8 cellular contexts compared by ENCODE assay signal in the genomic region with DNA sequence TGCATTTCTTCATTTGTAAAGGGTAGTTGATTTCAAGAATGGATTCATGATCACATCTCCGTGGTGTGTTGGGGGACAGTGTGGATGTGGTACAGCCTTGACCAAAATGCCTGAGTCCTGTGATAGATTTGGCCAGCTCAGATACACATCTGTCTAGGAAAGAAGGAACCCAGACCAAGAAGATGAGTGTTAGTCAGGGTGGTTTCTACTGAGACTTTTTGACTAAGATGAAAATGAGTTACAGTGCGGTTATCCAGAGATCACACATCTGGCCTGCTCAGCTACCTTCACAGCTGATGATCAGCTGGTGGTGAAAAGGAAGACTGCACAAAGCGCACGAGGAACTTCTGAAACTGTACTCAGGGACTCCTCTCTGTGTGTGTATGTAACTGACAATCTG.
DNase-seq lines count a peak whose midpoint lies in the region; ATAC-seq and TF ChIP-seq lines count a peak whose summit lies in the region.

No MANE protein-coding gene starts in this region.

- H3K4me1 Mint-ChIP-seq in T-helper 2 cell treated with Interferon-gamma antibody and Interleukin-4, amounts not matched to agents 5 μg/mL and 100 μg/mL, for 36 hours (ENCODE audit: low read depth): peaks cover 58% of the 10 kb centered on the region
- H3K4me1 Mint-ChIP-seq in stimulated activated memory B cell treated with anti-CD40 and anti-IgM and Interleukin-4, amounts not matched to agents 10 μg/mL and 1 μg/mL and 100 μg/mL, for 72 hours: peaks cover 24% of the 10 kb centered on the region
- H3K4me1 Mint-ChIP-seq in glutamatergic neuron (ENCODE audit: low read depth, unreplicated experiment): peaks cover 3% of the 10 kb centered on the region

- no peaks in the 10 kb centered on the region for H3K27me3 Mint-ChIP-seq in T-helper 2 cell treated with Interferon-gamma antibody and Interleukin-4, amounts not matched to agents 5 μg/mL and 100 μg/mL, for 36 hours (ENCODE audit: low read depth)
- H3K27me3 Mint-ChIP-seq in stimulated activated memory B cell treated with anti-CD40 and anti-IgM and Interleukin-4, amounts not matched to agents 10 μg/mL and 1 μg/mL and 100 μg/mL, for 72 hours: peaks cover 41% of the 10 kb centered on the region
- H3K27me3 Mint-ChIP-seq in glutamatergic neuron (ENCODE audit: unreplicated experiment): no peaks in the 10 kb centered on the region

- peak overlapping the region; percentile 85 for H3K4me3 Mint-ChIP-seq in T-helper 2 cell treated with Interferon-gamma antibody and Interleukin-4, amounts not matched to agents 5 μg/mL and 100 μg/mL, for 36 hours
- H3K4me3 Mint-ChIP-seq in stimulated activated memory B cell treated with anti-CD40 and anti-IgM and Interleukin-4, amounts not matched to agents 10 μg/mL and 1 μg/mL and 100 μg/mL, for 72 hours: peak overlapping the region; percentile 57
- no peak overlapping the region for H3K4me3 Mint-ChIP-seq in glutamatergic neuron (ENCODE audit: unreplicated experiment)

- peak; percentile 93 for ATAC-seq in GM18873 (IDR thresholded peaks at IDR 0.05; ENCODE audit: low FRiP score, unreplicated experiment)
- ATAC-seq in HG02938 (IDR thresholded peaks at IDR 0.05; ENCODE audit: unreplicated experiment): peak; percentile 93
- peak; percentile 97 for ATAC-seq in stimulated activated memory B cell treated with anti-CD40 and anti-IgM and Interleukin-4, amounts not matched to agents 10 μg/mL and 1 μg/mL and 100 μg/mL, for 72 hours

- H3K9me3 Mint-ChIP-seq in T-helper 2 cell treated with Interferon-gamma antibody and Interleukin-4, amounts not matched to agents 5 μg/mL and 100 μg/mL, for 36 hours: no peaks in the 10 kb centered on the region
- H3K9me3 Mint-ChIP-seq in stimulated activated memory B cell treated with anti-CD40 and anti-IgM and Interleukin-4, amounts not matched to agents 10 μg/mL and 1 μg/mL and 100 μg/mL, for 72 hours: no peaks in the 10 kb centered on the region
- H3K9me3 Mint-ChIP-seq in glutamatergic neuron (ENCODE audit: unreplicated experiment): peaks cover 2% of the 10 kb centered on the region

- peak; percentile 75 for DNase-seq in T-helper 2 cell treated with Interferon-gamma antibody and Interleukin-4, amounts not matched to agents 5 μg/mL and 100 μg/mL, for 36 hours (ENCODE audit: low spot score)
- peak; percentile 21 to 46 for DNase-seq in erythroblast (lab: John Stamatoyannopoulos, UW)
- no peak for DNase-seq in KBM-7
- DNase-seq in DMS53 (lab: John Stamatoyannopoulos, UW): no peak
- DNase-seq in glutamatergic neuron: no peak

- peaks cover 7% of the 10 kb centered on the region for H3K36me3 Mint-ChIP-seq in T-helper 2 cell treated with Interferon-gamma antibody and Interleukin-4, amounts not matched to agents 5 μg/mL and 100 μg/mL, for 36 hours (ENCODE audit: low read depth)
- no peaks in the 10 kb centered on the region for H3K36me3 Mint-ChIP-seq in stimulated activated memory B cell treated with anti-CD40 and anti-IgM and Interleukin-4, amounts not matched to agents 10 μg/mL and 1 μg/mL and 100 μg/mL, for 72 hours
- no peaks in the 10 kb centered on the region for H3K36me3 Mint-ChIP-seq in glutamatergic neuron (ENCODE audit: unreplicated experiment)

- in situ Hi-C loops in KBM-7 (cut with MboI; ENCODE audit: low pct_unique_long_range_greater_than_20kb, low sequenced_read_pairs): no loop called here

- TF ChIP-seq CTCF in glutamatergic neuron (IDR thresholded peaks at IDR 0.05; ENCODE audit: partially characterized antibody, unreplicated experiment): no peak

- TF ChIP-seq POLR2A in erythroblast (IDR thresholded peaks at IDR 0.05; ENCODE audit: low read length): no peak

- peak overlapping the region; percentile 86 for H3K27ac Mint-ChIP-seq in T-helper 2 cell treated with Interferon-gamma antibody and Interleukin-4, amounts not matched to agents 5 μg/mL and 100 μg/mL, for 36 hours
- H3K27ac Mint-ChIP-seq in stimulated activated memory B cell treated with anti-CD40 and anti-IgM and Interleukin-4, amounts not matched to agents 10 μg/mL and 1 μg/mL and 100 μg/mL, for 72 hours: peak overlapping the region; percentile 67
- H3K27ac Mint-ChIP-seq in glutamatergic neuron (ENCODE audit: unreplicated experiment): no peak overlapping the region

Comparison
In these comparisons a context has a peak if more than half of its experiments do, and no peak if none do; other contexts are left out.
1. DNase-seq: peak in T-helper 2 cell treated with Interferon-gamma antibody and Interleukin-4, amounts not matched to agents 5 μg/mL and 100 μg/mL, for 36 hours (single experiment) and erythroblast (2 of 2); none in KBM-7 (single experiment), DMS53 (single experiment) and glutamatergic neuron (single experiment).
2. Peak in every context shown above with its lines, with median percentiles within 50 percentile points of each other: ATAC-seq.